In the genomic region with DNA sequence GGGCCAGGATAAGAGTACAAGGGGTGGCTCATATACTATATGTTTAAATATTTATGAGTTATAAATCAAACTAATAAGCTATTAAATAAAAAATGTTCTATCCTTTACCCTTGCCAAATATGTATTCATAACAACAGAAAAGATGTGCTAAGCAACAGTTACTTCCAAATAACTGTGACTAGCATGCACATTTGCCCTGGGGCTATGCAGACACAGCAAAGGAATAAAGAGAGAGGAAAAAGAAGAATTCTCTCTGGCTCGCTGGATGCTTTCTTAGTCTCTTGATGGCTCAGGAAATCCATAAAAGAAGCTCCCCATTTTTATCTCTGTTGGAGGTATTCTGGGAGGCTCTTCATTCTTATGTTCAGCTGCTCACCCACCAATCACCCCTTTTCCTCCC, we compare ENCODE assay signal across 20 cellular contexts.
DNase-seq lines count a peak whose midpoint lies in the region; TF ChIP-seq lines count a peak whose summit lies in the region.
"Had no signal": no experiment of that assay in that cellular context is flagged by ENCODE, and none has a peak within 500 bp of the region (broad histone marks: within the 10 kb centered on the region; RNA-seq: fewer than 3 reads in every experiment).

No MANE protein-coding gene starts in this region.

- H3K4me1 ChIP-seq in breast epithelium (no peaks in the 10 kb centered on the region), endodermal cell (ENCODE audit: control insufficient read depth, insufficient read depth, low read length) (no peaks in the 10 kb centered on the region), MM.1S (ENCODE audit: low read length) (no peaks in the 10 kb centered on the region)
- H3K4me1 ChIP-seq: BLaER1, Caco-2, HAP-1 had no signal

- no peak overlapping the region for H3K4me2 ChIP-seq in MM.1S (ENCODE audit: low read depth, low read length)
- H3K4me2 ChIP-seq: BLaER1 had no signal

- no peak for TF ChIP-seq CTCF in MCF 10A (IDR thresholded peaks at IDR 0.05; ENCODE audit: unreplicated experiment)
- TF ChIP-seq CTCF in breast epithelium (IDR thresholded peaks at IDR 0.05) = no peak
- no peak for TF ChIP-seq CTCF in endodermal cell (conservative IDR thresholded peaks at IDR 0.05)
- no peak for TF ChIP-seq CTCF in MM.1S (IDR thresholded peaks at IDR 0.05; ENCODE audit: low read length)

- H3K36me3 ChIP-seq in breast epithelium (no peaks in the 10 kb centered on the region), endodermal cell (ENCODE audit: control insufficient read depth, insufficient read depth, low read length) (no peaks in the 10 kb centered on the region), MM.1S (replicated peaks; ENCODE audit: insufficient read depth, low read length) (no peaks in the 10 kb centered on the region)
- H3K36me3 ChIP-seq: BLaER1, HAP-1 had no signal

- H3F3A ChIP-seq in MM.1S (ENCODE audit: insufficient read depth, low read length) = no peaks in the 10 kb centered on the region

- WGBS in endodermal cell (ENCODE audit: insufficient coverage in 1 of 2, insufficient read length in 1 of 2), 2 experiments = 86 to 90% methylated on average over 1 of the region's 1 CpG

- H3K27me3 Mint-ChIP-seq in MCF 10A (ENCODE audit: insufficient read depth, unreplicated experiment) (no peaks in the 10 kb centered on the region), endodermal cell (ENCODE audit: insufficient read depth) (no peaks in the 10 kb centered on the region)
- H3K27me3 Mint-ChIP-seq in activated naive CD4-positive, alpha-beta T cell treated with anti-CD3 and anti-CD28 coated beads for 36 hours (ENCODE audit: low read depth) = no peaks in the 10 kb centered on the region

- no peak for TF ChIP-seq POLR2A in breast epithelium (IDR thresholded peaks at IDR 0.05)

- DNase-seq in MCF 10A (ENCODE audit: unreplicated experiment) (peak; percentile 23), breast epithelium (ENCODE audit: low spot score in 2 of 2) (no peak), endodermal cell (no peak), foreskin melanocyte (peak; percentile 14), MM.1S (no peak), NCI-H226 (no peak), NCI-H1436 treated with DMSO at 0.1 percent for 48 hours (lab: John Stamatoyannopoulos, UW) (no peak)
- no peak for DNase-seq in activated naive CD4-positive, alpha-beta T cell treated with anti-CD3 and anti-CD28 coated beads for 36 hours
- DNase-seq: Caco-2; CD4-positive, CD25-positive, alpha-beta regulatory T cell; CD8-positive, alpha-beta T cell; DMS153; DND-41; GOT3; HFFc6 had no signal

- H3K9me3 Mint-ChIP-seq in MCF 10A (ENCODE audit: unreplicated experiment) (peaks cover 3% of the 10 kb centered on the region), endodermal cell (peaks cover under 1% of the 10 kb centered on the region)
- H3K9me3 Mint-ChIP-seq in activated naive CD4-positive, alpha-beta T cell treated with anti-CD3 and anti-CD28 coated beads for 36 hours = peaks cover 5% of the 10 kb centered on the region
- H3K9me3 Mint-ChIP-seq: CD8-positive, alpha-beta T cell had no signal

- intact Hi-C loops in MCF 10A (cut with micrococcal nuclease) = no loop called here
- intact Hi-C loops in breast epithelium (cut with DNase I; ENCODE audit: low total_unique reads) = no loop called here
- intact Hi-C loops in activated naive CD4-positive, alpha-beta T cell treated with anti-CD3 and anti-CD28 coated beads for 36 hours (cut with micrococcal nuclease) = no loop called here

- no peak overlapping the region for H3K27ac ChIP-seq in breast epithelium
- H3K27ac ChIP-seq in endodermal cell (ENCODE audit: low read depth, low read length) = no peak overlapping the region
- no peak overlapping the region for H3K27ac ChIP-seq in MM.1S (ENCODE audit: low read length)
- H3K27ac ChIP-seq: 22Rv1, BLaER1, C4-2B had no signal

- H3K9me3 ChIP-seq in breast epithelium (no peaks in the 10 kb centered on the region), endodermal cell (ENCODE audit: control insufficient read depth, low read length) (no peaks in the 10 kb centered on the region), MM.1S (replicated peaks; ENCODE audit: insufficient read depth, low read length) (no peaks in the 10 kb centered on the region)
- H3K9me3 ChIP-seq: BLaER1, Caco-2, HAP-1 had no signal

- H3K36me3 Mint-ChIP-seq in MCF 10A (ENCODE audit: insufficient read depth, unreplicated experiment) = no peaks in the 10 kb centered on the region
- H3K36me3 Mint-ChIP-seq in endodermal cell (ENCODE audit: low read depth) = no peaks in the 10 kb centered on the region
- H3K36me3 Mint-ChIP-seq in activated naive CD4-positive, alpha-beta T cell treated with anti-CD3 and anti-CD28 coated beads for 36 hours (ENCODE audit: low read depth) = no peaks in the 10 kb centered on the region
- H3K36me3 Mint-ChIP-seq: CD4-positive, CD25-positive, alpha-beta regulatory T cell; CD8-positive, alpha-beta T cell had no signal

- no TSS peak for BruUV-seq in MCF 10A (replicated peaks; lab: Mats Ljungman, UMichigan)

- H3K27ac Mint-ChIP-seq in MCF 10A (ENCODE audit: low read depth, unreplicated experiment) (no peak overlapping the region), endodermal cell (peak overlapping the region; percentile 18)
- H3K27ac Mint-ChIP-seq in activated naive CD4-positive, alpha-beta T cell treated with anti-CD3 and anti-CD28 coated beads for 36 hours = no peak overlapping the region
- H3K27ac Mint-ChIP-seq: B cell; CD8-positive, alpha-beta T cell; HFFc6 had no signal

- POLR2A ChIA-PET in MCF 10A (lab: Yijun Ruan, JAX) = interaction anchor here (0.7 to 1.2 kb wide), 3 partner anchors 9 to 35 kb away, joined by 3 to 5 read pairs (median 4); no protein-coding TSS in a partner anchor

- H3K4me3 ChIP-seq in breast epithelium = no peak overlapping the region
- H3K4me3 ChIP-seq in endodermal cell (ENCODE audit: low read length) = no peak overlapping the region
- no peak overlapping the region for H3K4me3 ChIP-seq in MM.1S (ENCODE audit: low read length)
- H3K4me3 ChIP-seq: BLaER1, HAP-1 had no signal

- H3K79me2 ChIP-seq in MM.1S (ENCODE audit: low read length) = no peaks in the 10 kb centered on the region

- no peak overlapping the region for H3K4me3 Mint-ChIP-seq in MCF 10A (ENCODE audit: unreplicated experiment)
- no peak overlapping the region for H3K4me3 Mint-ChIP-seq in endodermal cell
- H3K4me3 Mint-ChIP-seq in activated naive CD4-positive, alpha-beta T cell treated with anti-CD3 and anti-CD28 coated beads for 36 hours = no peak overlapping the region
- H3K4me3 Mint-ChIP-seq: B cell; CD4-positive, CD25-positive, alpha-beta regulatory T cell; CD8-positive, alpha-beta T cell; HFFc6 had no signal

- H4K20me1 ChIP-seq in MM.1S (ENCODE audit: insufficient read depth, low read length) = no peaks in the 10 kb centered on the region
- H4K20me1 ChIP-seq: BLaER1 had no signal

- H3K27me3 ChIP-seq in breast epithelium = no peaks in the 10 kb centered on the region
- H3K27me3 ChIP-seq in endodermal cell (ENCODE audit: control insufficient read depth, insufficient read depth, low read length, poor library complexity, severe bottlenecking) = no peaks in the 10 kb centered on the region
- no peaks in the 10 kb centered on the region for H3K27me3 ChIP-seq in MM.1S (replicated peaks; ENCODE audit: insufficient read depth, low read length)
- H3K27me3 ChIP-seq: BLaER1 had no signal

- no peak overlapping the region for H2AFZ ChIP-seq in MM.1S (ENCODE audit: low read length)

- no peaks in the 10 kb centered on the region for H3K9me2 ChIP-seq in MM.1S (replicated peaks; ENCODE audit: insufficient read depth, low read length)

- CTCF ChIA-PET in MCF 10A (lab: Yijun Ruan, JAX) = interaction anchor here (0.6 to 0.8 kb wide), 2 partner anchors 9 to 721 kb away, joined by 3 read pairs; no protein-coding TSS in a partner anchor
- CTCF ChIA-PET in activated naive CD4-positive, alpha-beta T cell treated with anti-CD3 and anti-CD28 coated beads for 36 hours (lab: Charles Lee) = interaction anchor here (0.6 kb wide), 1 partner anchor 466 kb away, joined by 3 read pairs; no protein-coding TSS in a partner anchor

- H3K9ac ChIP-seq in endodermal cell (ENCODE audit: extremely low read depth, low read length, poor library complexity, severe bottlenecking) (no peak overlapping the region), MM.1S (ENCODE audit: low read length) (no peak overlapping the region)
- H3K9ac ChIP-seq: BLaER1 had no signal

- H3K4me1 Mint-ChIP-seq in MCF 10A (ENCODE audit: insufficient read depth, unreplicated experiment) = peaks cover 6% of the 10 kb centered on the region
- no peaks in the 10 kb centered on the region for H3K4me1 Mint-ChIP-seq in endodermal cell
- H3K4me1 Mint-ChIP-seq in activated naive CD4-positive, alpha-beta T cell treated with anti-CD3 and anti-CD28 coated beads for 36 hours (ENCODE audit: low read depth) = no peaks in the 10 kb centered on the region
- H3K4me1 Mint-ChIP-seq: B cell; CD4-positive, CD25-positive, alpha-beta regulatory T cell had no signal

Comparison
In these comparisons a context has a peak if more than half of its experiments do, and no peak if none do; other contexts are left out.
1. DNase-seq: peak in MCF 10A (single experiment) and foreskin melanocyte (single experiment); none in breast epithelium (0 of 2), endodermal cell (single experiment), MM.1S (single experiment), NCI-H226 (single experiment), NCI-H1436 treated with DMSO at 0.1 percent for 48 hours (single experiment) and activated naive CD4-positive, alpha-beta T cell treated with anti-CD3 and anti-CD28 coated beads for 36 hours (single experiment).